ENCODE assay signal across 23 cellular contexts in the genomic region with DNA sequence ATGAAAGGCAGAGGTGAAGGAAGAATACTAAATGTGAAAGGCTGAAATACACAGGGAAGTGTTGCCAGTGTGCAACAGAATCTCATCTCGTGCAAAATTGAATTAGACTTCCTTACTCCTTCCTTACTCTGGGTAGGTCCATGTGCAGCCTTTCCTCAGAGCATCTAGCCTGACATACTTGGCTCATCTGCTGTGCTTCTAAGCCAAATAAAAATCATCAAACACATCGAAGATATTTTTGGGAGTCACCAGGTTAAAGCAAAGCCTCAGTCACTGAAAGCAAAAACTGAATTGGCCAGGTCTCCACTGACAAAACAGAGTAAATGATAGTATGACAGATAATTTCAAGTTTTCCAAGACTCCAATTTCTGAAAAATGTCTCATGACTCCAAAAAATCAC. TPM values are rescaled to one million over a fixed set of nuclear protein-coding genes. Genes with fewer than 3 reads are reported as not detected.
DNase-seq lines count a peak whose midpoint lies in the region; ATAC-seq, FAIRE-seq and TF ChIP-seq lines count a peak whose summit lies in the region.
"Had no signal": no experiment of that assay in that cellular context is flagged by ENCODE, and none has a peak within 500 bp of the region (broad histone marks: within the 10 kb centered on the region; RNA-seq: fewer than 3 reads in every experiment).

No MANE protein-coding gene starts in this region.

- CTCF ChIA-PET in activated CD4-positive, alpha-beta T cell treated with anti-CD3 and anti-CD28 coated beads, Interleukin-2, amount 10 ng/mL, durations not matched to agents 7 days and 5 days (lab: Charles Lee): interaction anchor here (1.7 kb wide), 1 partner anchor 16 kb away, joined by 5 read pairs; no protein-coding TSS in a partner anchor
- CTCF ChIA-PET in activated CD4-positive, alpha-beta T cell treated with anti-CD3 and anti-CD28 coated beads for 36 hours (lab: Charles Lee): no interaction called here

- peaks cover 17% of the 10 kb centered on the region for H3K4me1 Mint-ChIP-seq in activated CD4-positive, alpha-beta T cell treated with anti-CD3 and anti-CD28 coated beads, Interleukin-2, amount 10 ng/mL, durations not matched to agents 7 days and 5 days
- peaks cover 3% of the 10 kb centered on the region for H3K4me1 Mint-ChIP-seq in activated CD4-positive, alpha-beta T cell treated with anti-CD3 and anti-CD28 coated beads for 36 hours
- H3K4me1 Mint-ChIP-seq in CD4-positive, CD25-positive, alpha-beta regulatory T cell: peaks cover 5 to 17% (median 6%) of the 10 kb centered on the region in 4 donors
- H3K4me1 Mint-ChIP-seq in glutamatergic neuron (ENCODE audit: low read depth, unreplicated experiment): peaks cover 21% of the 10 kb centered on the region

- H3K27me3 ChIP-seq in CD4-positive, CD25-positive, alpha-beta regulatory T cell (ENCODE audit: control insufficient read depth, insufficient read depth, low read length): no peaks in the 10 kb centered on the region
- H3K27me3 ChIP-seq: BE2C, sigmoid colon, SJSA1 had no signal

- no peaks in the 10 kb centered on the region for H3K27me3 Mint-ChIP-seq in activated CD4-positive, alpha-beta T cell treated with anti-CD3 and anti-CD28 coated beads, Interleukin-2, amount 10 ng/mL, durations not matched to agents 7 days and 5 days
- H3K27me3 Mint-ChIP-seq in activated CD4-positive, alpha-beta T cell treated with anti-CD3 and anti-CD28 coated beads for 36 hours: no peaks in the 10 kb centered on the region
- no peaks in the 10 kb centered on the region for H3K27me3 Mint-ChIP-seq in CD4-positive, CD25-positive, alpha-beta regulatory T cell
- H3K27me3 Mint-ChIP-seq in glutamatergic neuron (ENCODE audit: unreplicated experiment): no peaks in the 10 kb centered on the region
- H3K27me3 Mint-ChIP-seq: activated CD4-positive, alpha-beta memory T cell treated with anti-CD3 and anti-CD28 coated beads, Interleukin-2, amount 10 ng/mL, durations not matched to agents 7 days and 5 days; natural killer cell treated with Interleukin-12 subunit alpha and Interleukin-12 subunit beta and Interleukin-15 and Interleukin-18, amount 100 ng/mL, for 72 hours had no signal

- no peaks in the 10 kb centered on the region for H3K9me3 Mint-ChIP-seq in activated CD4-positive, alpha-beta T cell treated with anti-CD3 and anti-CD28 coated beads, Interleukin-2, amount 10 ng/mL, durations not matched to agents 7 days and 5 days
- H3K9me3 Mint-ChIP-seq in activated CD4-positive, alpha-beta T cell treated with anti-CD3 and anti-CD28 coated beads for 36 hours (ENCODE audit: low read depth): no peaks in the 10 kb centered on the region
- H3K9me3 Mint-ChIP-seq in CD4-positive, CD25-positive, alpha-beta regulatory T cell: no peaks in the 10 kb centered on the region
- H3K9me3 Mint-ChIP-seq in glutamatergic neuron (ENCODE audit: unreplicated experiment): no peaks in the 10 kb centered on the region
- H3K9me3 Mint-ChIP-seq: activated CD4-positive, alpha-beta memory T cell treated with anti-CD3 and anti-CD28 coated beads, Interleukin-2, amount 10 ng/mL, durations not matched to agents 7 days and 5 days; natural killer cell treated with Interleukin-12 subunit alpha and Interleukin-12 subunit beta and Interleukin-15 and Interleukin-18, amount 100 ng/mL, for 72 hours had no signal

- POLR2A ChIA-PET in activated CD4-positive, alpha-beta T cell treated with anti-CD3 and anti-CD28 coated beads, Interleukin-2, amount 10 ng/mL, durations not matched to agents 7 days and 5 days (lab: Charles Lee): no interaction called here
- POLR2A ChIA-PET in activated CD4-positive, alpha-beta T cell treated with anti-CD3 and anti-CD28 coated beads for 36 hours (lab: Charles Lee): no interaction called here

- TF ChIP-seq CTCF in glutamatergic neuron (IDR thresholded peaks at IDR 0.05; ENCODE audit: partially characterized antibody, unreplicated experiment): no peak

- H3K9me3 ChIP-seq in CD4-positive, CD25-positive, alpha-beta regulatory T cell (ENCODE audit: control insufficient read depth in 2 of 2, low read length in 2 of 2): no peaks in the 10 kb centered on the region
- H3K9me3 ChIP-seq: A549, BE2C, sigmoid colon, SJSA1 had no signal

- no peak overlapping the region for H3K4me3 Mint-ChIP-seq in activated CD4-positive, alpha-beta T cell treated with anti-CD3 and anti-CD28 coated beads, Interleukin-2, amount 10 ng/mL, durations not matched to agents 7 days and 5 days
- H3K4me3 Mint-ChIP-seq in activated CD4-positive, alpha-beta T cell treated with anti-CD3 and anti-CD28 coated beads for 36 hours: no peak overlapping the region
- H3K4me3 Mint-ChIP-seq in CD4-positive, CD25-positive, alpha-beta regulatory T cell: no peak overlapping the region
- no peak overlapping the region for H3K4me3 Mint-ChIP-seq in glutamatergic neuron (ENCODE audit: unreplicated experiment)
- H3K4me3 Mint-ChIP-seq: activated CD4-positive, alpha-beta memory T cell treated with anti-CD3 and anti-CD28 coated beads, Interleukin-2, amount 10 ng/mL, durations not matched to agents 7 days and 5 days; natural killer cell treated with Interleukin-12 subunit alpha and Interleukin-12 subunit beta and Interleukin-15 and Interleukin-18, amount 100 ng/mL, for 72 hours had no signal

- H3K36me3 ChIP-seq in CD4-positive, CD25-positive, alpha-beta regulatory T cell (ENCODE audit: control insufficient read depth, insufficient read depth, low read length): peaks cover 21% of the 10 kb centered on the region
- H3K36me3 ChIP-seq: sigmoid colon, SJSA1 had no signal

- no peak for ATAC-seq in activated CD4-positive, alpha-beta T cell treated with anti-CD3 and anti-CD28 coated beads for 36 hours
- no peak for ATAC-seq in CD4-positive, CD25-positive, alpha-beta regulatory T cell (ENCODE audit: low read depth in 2 of 2)
- ATAC-seq: A549; natural killer cell treated with Interleukin-12 subunit alpha and Interleukin-12 subunit beta and Interleukin-15 and Interleukin-18, amount 100 ng/mL, for 72 hours had no signal

- H3K4me3 ChIP-seq in CD4-positive, CD25-positive, alpha-beta regulatory T cell (ENCODE audit: low read depth, low read length): no peak overlapping the region
- H3K4me3 ChIP-seq: A549, sigmoid colon, SJSA1 had no signal

- H3K4me1 ChIP-seq in CD4-positive, CD25-positive, alpha-beta regulatory T cell (ENCODE audit: control insufficient read depth, insufficient read depth, low read length, poor library complexity, severe bottlenecking): no peaks in the 10 kb centered on the region
- H3K4me1 ChIP-seq: A549, sigmoid colon, SJSA1 had no signal

- no peak for DNase-seq in activated CD4-positive, alpha-beta T cell treated with anti-CD3 and anti-CD28 coated beads, Interleukin-2, amount 10 ng/mL, durations not matched to agents 7 days and 5 days
- DNase-seq in activated CD4-positive, alpha-beta T cell treated with anti-CD3 and anti-CD28 coated beads for 36 hours: no peak
- DNase-seq in CD4-positive, CD25-positive, alpha-beta regulatory T cell: no peak
- DNase-seq in HTR-8/SVneo (ENCODE audit: insufficient read length, low spot score): no peak
- peak; percentile 26 for DNase-seq in cerebellum (ENCODE audit: low spot score)
- no peak for DNase-seq in glutamatergic neuron
- no peak for DNase-seq in T1000 (lab: John Stamatoyannopoulos, UW)
- DNase-seq in CD1c-positive myeloid dendritic cell (ENCODE audit: extremely low spot score): no peak
- DNase-seq: activated CD4-positive, alpha-beta memory T cell treated with anti-CD3 and anti-CD28 coated beads, Interleukin-2, amount 10 ng/mL, durations not matched to agents 7 days and 5 days; amniotic stem cell; BE2C; head of caudate nucleus; IMR-90; NCI-H510A treated with DMSO at 0.1 percent for 48 hours; sigmoid colon; stimulated activated CD4-positive, alpha-beta T cell treated with anti-CD3 and anti-CD28 coated beads, Interleukin-15, amount 100 ng/mL, for 24 hours; substantia nigra had no signal

- intact Hi-C loops in activated CD4-positive, alpha-beta T cell treated with anti-CD3 and anti-CD28 coated beads for 36 hours (cut with DNase I, micrococcal nuclease): no loop called here

- peak overlapping the region; percentile 33 for H3K27ac Mint-ChIP-seq in activated CD4-positive, alpha-beta T cell treated with anti-CD3 and anti-CD28 coated beads, Interleukin-2, amount 10 ng/mL, durations not matched to agents 7 days and 5 days
- no peak overlapping the region for H3K27ac Mint-ChIP-seq in activated CD4-positive, alpha-beta T cell treated with anti-CD3 and anti-CD28 coated beads for 36 hours
- H3K27ac Mint-ChIP-seq in CD4-positive, CD25-positive, alpha-beta regulatory T cell: peak overlapping the region in 2 of 3 donors; percentile 20 to 72
- H3K27ac Mint-ChIP-seq in glutamatergic neuron (ENCODE audit: unreplicated experiment): no peak overlapping the region
- H3K27ac Mint-ChIP-seq: activated CD4-positive, alpha-beta memory T cell treated with anti-CD3 and anti-CD28 coated beads, Interleukin-2, amount 10 ng/mL, durations not matched to agents 7 days and 5 days; natural killer cell treated with Interleukin-12 subunit alpha and Interleukin-12 subunit beta and Interleukin-15 and Interleukin-18, amount 100 ng/mL, for 72 hours had no signal

- H3K36me3 Mint-ChIP-seq in activated CD4-positive, alpha-beta T cell treated with anti-CD3 and anti-CD28 coated beads, Interleukin-2, amount 10 ng/mL, durations not matched to agents 7 days and 5 days (ENCODE audit: low read depth): peaks cover 38% of the 10 kb centered on the region
- H3K36me3 Mint-ChIP-seq in activated CD4-positive, alpha-beta T cell treated with anti-CD3 and anti-CD28 coated beads for 36 hours (ENCODE audit: low read depth): peaks cover 13% of the 10 kb centered on the region
- no peaks in the 10 kb centered on the region for H3K36me3 Mint-ChIP-seq in CD4-positive, CD25-positive, alpha-beta regulatory T cell
- H3K36me3 Mint-ChIP-seq in glutamatergic neuron (ENCODE audit: unreplicated experiment): no peaks in the 10 kb centered on the region

- no peak overlapping the region for H3K27ac ChIP-seq in CD4-positive, CD25-positive, alpha-beta regulatory T cell (ENCODE audit: insufficient read depth, low read length, poor library complexity, severe bottlenecking)
- H3K27ac ChIP-seq: A549, sigmoid colon, SJSA1 had no signal

- FAIRE-seq in HTR-8/SVneo (lab: Jason Lieb, UNC): peak; percentile 59
- FAIRE-seq: endothelial cell of umbilical vein, H54, RCC 7860 had no signal

RNA-seq across cellular contexts. Expression of a gene that starts 19.3 kb away (rescaled TPM):
- total RNA-seq in activated CD4-positive, alpha-beta T cell treated with anti-CD3 and anti-CD28 coated beads, Interleukin-2, amount 10 ng/mL, durations not matched to agents 7 days and 5 days: 10 to 100 TPM; 33.7 to 37.4 TPM
- 10 to 100 TPM; 54.2 to 55.3 TPM for total RNA-seq in activated CD4-positive, alpha-beta T cell treated with anti-CD3 and anti-CD28 coated beads for 36 hours
- 14.4 TPM for total RNA-seq in CD4-positive, CD25-positive, alpha-beta regulatory T cell
- polyA plus RNA-seq in CD4-positive, CD25-positive, alpha-beta regulatory T cell: 1 to 10 TPM; 2.7 to 4.8 (median 4.6) TPM
- 50.0 TPM for total RNA-seq in cerebellum
- 71.2 TPM for total RNA-seq in glutamatergic neuron (ENCODE audit: unreplicated experiment)

Comparison
In these comparisons a context has a peak if more than half of its experiments do, and no peak if none do; other contexts are left out.
1. H3K27ac Mint-ChIP-seq: peak in activated CD4-positive, alpha-beta T cell treated with anti-CD3 and anti-CD28 coated beads, Interleukin-2, amount 10 ng/mL, durations not matched to agents 7 days and 5 days (single experiment) and CD4-positive, CD25-positive, alpha-beta regulatory T cell (2 of 3); none in activated CD4-positive, alpha-beta T cell treated with anti-CD3 and anti-CD28 coated beads for 36 hours (single experiment) and glutamatergic neuron (single experiment).